ENCODE assay signal across 8 cellular contexts in genomic region chr20:2873010-2873746, GRCh38. TPM values are rescaled to one million over a fixed set of nuclear protein-coding genes. Genes with fewer than 3 reads are reported as not detected.
DNase-seq lines count a peak whose midpoint lies in the region; ATAC-seq and TF ChIP-seq lines count a peak whose summit lies in the region.

PTPRA (plus strand) TSS chr20:2873481; CDS start chr20:2964278, 90,797 bp downstream.

- H3K36me3 ChIP-seq in left ventricle myocardium inferior (peaks cover 2% of the 10 kb centered on the region), prostate gland (no peaks in the 10 kb centered on the region)

- H3K27me3 ChIP-seq in left ventricle myocardium inferior (ENCODE audit: low read depth) (no peaks in the 10 kb centered on the region), prostate gland (replicated peaks; ENCODE audit: insufficient read depth) (no peaks in the 10 kb centered on the region)

- H3K27me3 Mint-ChIP-seq in T-helper 1 cell treated with Interleukin-12 subunit alpha and Interleukin-12 subunit beta and Interleukin-4 antibody, amounts not matched to agents 30 μg/mL and 1 μg/mL, for 36 hours (ENCODE audit: low read depth) = no peaks in the 10 kb centered on the region

- H3K4me1 ChIP-seq in left ventricle myocardium inferior = peaks cover 63% of the 10 kb centered on the region
- H3K4me1 ChIP-seq in prostate gland (replicated peaks) = peaks cover 6% of the 10 kb centered on the region

- peaks cover 20% of the 10 kb centered on the region for H3K36me3 Mint-ChIP-seq in T-helper 1 cell treated with Interleukin-12 subunit alpha and Interleukin-12 subunit beta and Interleukin-4 antibody, amounts not matched to agents 30 μg/mL and 1 μg/mL, for 36 hours (ENCODE audit: low read depth)

- peak within 1 kb of the TSS; percentile 91 for H3K27ac Mint-ChIP-seq in T-helper 1 cell treated with Interleukin-12 subunit alpha and Interleukin-12 subunit beta and Interleukin-4 antibody, amounts not matched to agents 30 μg/mL and 1 μg/mL, for 36 hours

- peak; percentile 80 for DNase-seq in NCI-H146 treated with DMSO at 0.1 percent for 48 hours (lab: John Stamatoyannopoulos, UW; ENCODE audit: unreplicated experiment)
- DNase-seq in amniotic stem cell (lab: John Stamatoyannopoulos, UW) = peak; percentile 75
- DNase-seq in left ventricle myocardium inferior = peak; percentile 93
- peak; percentile 91 for DNase-seq in prostate gland (ENCODE audit: low spot score)
- DNase-seq in ureter (ENCODE audit: low spot score) = peak; percentile 93

- H3K4me1 Mint-ChIP-seq in T-helper 1 cell treated with Interleukin-12 subunit alpha and Interleukin-12 subunit beta and Interleukin-4 antibody, amounts not matched to agents 30 μg/mL and 1 μg/mL, for 36 hours (ENCODE audit: low read depth) = peaks cover 47% of the 10 kb centered on the region

- peak within 1 kb of the TSS; percentile 92 for H3K27ac ChIP-seq in left ventricle myocardium inferior (replicated peaks)
- peak within 1 kb of the TSS; percentile 66 to 85 for H3K27ac ChIP-seq in prostate gland

- intact Hi-C loops in left ventricle myocardium inferior (cut with micrococcal nuclease) (no loop called here), prostate gland (cut with DNase I) (no loop called here)

- peak; percentile 88 for ATAC-seq in HG02870 (IDR thresholded peaks at IDR 0.05; ENCODE audit: unreplicated experiment)

- peak within 1 kb of the TSS; percentile 90 for H3K4me3 Mint-ChIP-seq in T-helper 1 cell treated with Interleukin-12 subunit alpha and Interleukin-12 subunit beta and Interleukin-4 antibody, amounts not matched to agents 30 μg/mL and 1 μg/mL, for 36 hours

- TF ChIP-seq POLR2A in GM15510 (IDR thresholded peaks at IDR 0.05; ENCODE audit: borderline replicate concordance, extremely low read depth, insufficient read length) (peak; percentile 99), prostate gland (IDR thresholded peaks at IDR 0.05) (peak; percentile 87)

- H3K4me3 ChIP-seq in left ventricle myocardium inferior (peak within 1 kb of the TSS; percentile 89), prostate gland (peak within 1 kb of the TSS; percentile 94 to 98)

- H3K9me3 ChIP-seq in left ventricle myocardium inferior (replicated peaks) = no peaks in the 10 kb centered on the region
- no peaks in the 10 kb centered on the region for H3K9me3 ChIP-seq in prostate gland

- WGBS in prostate gland = 0% methylated on average over 43 of the region's 83 CpGs

- H3K9me3 Mint-ChIP-seq in T-helper 1 cell treated with Interleukin-12 subunit alpha and Interleukin-12 subunit beta and Interleukin-4 antibody, amounts not matched to agents 30 μg/mL and 1 μg/mL, for 36 hours = no peaks in the 10 kb centered on the region

- no peak for TF ChIP-seq CTCF in left ventricle myocardium inferior (IDR thresholded peaks at IDR 0.05; ENCODE audit: borderline replicate concordance)
- no peak for TF ChIP-seq CTCF in prostate gland (IDR thresholded peaks at IDR 0.05)

RNA-seq across cellular contexts. Expression of gene PTPRA, which starts in this region (rescaled TPM):
- total RNA-seq in left ventricle myocardium inferior (23.5 TPM), prostate gland (10 to 100 TPM; 57.7 to 83.6 TPM), ureter (79.5 TPM)

Comparison
In these comparisons a context has a peak if more than half of its experiments do, and no peak if none do; other contexts are left out.
1. Peak in every context shown above with its lines: DNase-seq, ATAC-seq, H3K4me3 ChIP-seq and H3K27ac ChIP-seq.